In the genomic region with DNA sequence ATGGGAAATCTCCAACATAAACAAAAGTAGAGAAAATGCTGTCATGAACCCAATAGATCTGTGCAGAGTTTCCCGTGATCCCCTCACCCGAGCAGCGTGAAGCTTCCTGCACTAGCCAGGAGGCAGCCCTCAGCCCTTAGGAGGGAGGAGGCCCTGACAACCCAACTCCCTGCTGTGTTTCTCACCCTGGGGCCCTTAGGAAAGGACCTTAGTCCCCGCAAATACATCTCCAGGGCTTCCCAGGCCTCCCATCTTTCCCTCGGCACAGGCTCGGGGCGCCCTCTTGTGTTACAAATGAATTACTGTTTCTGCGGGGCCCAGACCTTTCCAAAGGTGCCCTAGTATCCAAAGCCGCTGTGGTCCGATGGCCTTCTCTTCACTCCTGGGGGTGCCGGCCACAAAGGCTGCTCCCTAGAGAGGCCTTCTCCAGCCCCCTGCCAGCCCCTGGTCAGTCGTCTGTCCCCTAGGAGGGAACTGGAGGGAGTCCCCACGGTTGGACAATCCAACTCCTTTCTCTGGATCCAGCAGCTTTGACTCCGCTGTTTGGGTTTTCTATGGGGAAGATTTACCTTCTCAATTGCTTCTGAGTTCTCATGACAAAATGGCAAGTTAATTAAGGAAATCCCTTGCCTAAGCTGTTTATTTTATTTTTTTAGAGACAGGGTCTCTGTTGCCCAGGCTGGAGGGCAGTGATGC, we compare ENCODE assay signal across 1 cellular context.
A peak's percentile ranks its signal among the peaks of the same experiment; 100 is the strongest.
TF ChIP-seq lines count a peak whose summit lies in the region.

No MANE protein-coding gene starts in this region.

TF ChIP-seq in HEK293, 187 proteins besides CTCF, POLR2A, EP300 and RAD21 (continued from another document):
- TF ChIP-seq, protein P1, sequence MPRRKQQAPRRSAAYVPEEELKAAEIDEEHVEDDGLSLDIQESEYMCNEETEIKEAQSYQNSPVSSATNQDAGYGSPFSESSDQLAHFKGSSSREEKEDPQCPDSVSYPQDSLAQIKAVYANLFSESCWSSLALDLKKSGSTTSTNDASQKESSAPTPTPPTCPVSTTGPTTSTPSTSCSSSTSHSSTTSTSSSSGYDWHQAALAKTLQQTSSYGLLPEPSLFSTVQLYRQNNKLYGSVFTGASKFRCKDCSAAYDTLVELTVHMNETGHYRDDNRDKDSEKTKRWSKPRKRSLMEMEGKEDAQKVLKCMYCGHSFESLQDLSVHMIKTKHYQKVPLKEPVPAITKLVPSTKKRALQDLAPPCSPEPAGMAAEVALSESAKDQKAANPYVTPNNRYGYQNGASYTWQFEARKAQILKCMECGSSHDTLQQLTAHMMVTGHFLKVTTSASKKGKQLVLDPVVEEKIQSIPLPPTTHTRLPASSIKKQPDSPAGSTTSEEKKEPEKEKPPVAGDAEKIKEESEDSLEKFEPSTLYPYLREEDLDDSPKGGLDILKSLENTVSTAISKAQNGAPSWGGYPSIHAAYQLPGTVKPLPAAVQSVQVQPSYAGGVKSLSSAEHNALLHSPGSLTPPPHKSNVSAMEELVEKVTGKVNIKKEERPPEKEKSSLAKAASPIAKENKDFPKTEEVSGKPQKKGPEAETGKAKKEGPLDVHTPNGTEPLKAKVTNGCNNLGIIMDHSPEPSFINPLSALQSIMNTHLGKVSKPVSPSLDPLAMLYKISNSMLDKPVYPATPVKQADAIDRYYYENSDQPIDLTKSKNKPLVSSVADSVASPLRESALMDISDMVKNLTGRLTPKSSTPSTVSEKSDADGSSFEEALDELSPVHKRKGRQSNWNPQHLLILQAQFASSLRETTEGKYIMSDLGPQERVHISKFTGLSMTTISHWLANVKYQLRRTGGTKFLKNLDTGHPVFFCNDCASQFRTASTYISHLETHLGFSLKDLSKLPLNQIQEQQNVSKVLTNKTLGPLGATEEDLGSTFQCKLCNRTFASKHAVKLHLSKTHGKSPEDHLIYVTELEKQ (tag by site-specific recombination; IDR thresholded peaks at IDR 0.05; ENCODE audit: borderline replicate concordance) = no peak
- TF ChIP-seq ZNF654 (tag by site-specific recombination; IDR thresholded peaks at IDR 0.05; ENCODE audit: low read depth) (peak; percentile 99), ZBTB8A (tag by site-specific recombination; IDR thresholded peaks at IDR 0.05) (peak; percentile 29; the same call in 1 of the 2 replicates), ZNF341 (tag by site-specific recombination; IDR thresholded peaks at IDR 0.05; ENCODE audit: low read depth) (peak; percentile 31; the same call in 1 of the 2 replicates), GLIS1 (tag by site-specific recombination; IDR thresholded peaks at IDR 0.05) (peak; percentile 69), ZBTB20 (tag by site-specific recombination; IDR thresholded peaks at IDR 0.05) (peak; percentile 77), ZNF132 (tag by site-specific recombination; IDR thresholded peaks at IDR 0.05; ENCODE audit: borderline replicate concordance) (no peak), ZNF571 (tag by site-specific recombination; IDR thresholded peaks at IDR 0.05) (no peak)
